In the genomic region with DNA sequence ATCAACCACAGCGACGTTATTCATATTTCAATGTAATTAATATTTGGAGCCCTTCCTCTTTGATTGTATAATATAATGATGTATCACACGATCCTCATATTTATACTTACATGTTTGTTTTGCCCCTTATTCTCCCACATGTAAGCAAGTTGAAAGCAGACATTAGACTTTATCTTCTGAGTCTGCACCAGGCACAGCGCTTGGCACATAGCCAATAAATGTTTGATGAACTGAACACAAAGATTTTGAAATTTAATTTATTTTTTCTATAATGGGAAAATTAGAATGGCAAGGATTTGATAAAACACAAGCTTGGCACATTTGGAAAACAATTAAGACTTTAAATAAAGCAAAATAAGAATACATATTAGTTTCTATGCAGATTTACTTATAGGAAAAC, we compare ENCODE assay signal across 22 cellular contexts.
"Had no signal": no experiment of that assay in that cellular context is flagged by ENCODE, and none has a peak within 500 bp of the region (broad histone marks: within the 10 kb centered on the region; RNA-seq: fewer than 3 reads in every experiment).

No MANE protein-coding gene starts in this region.

- H3K27ac ChIP-seq: SJSA1, SK-N-MC had no signal

- H3K27me3 ChIP-seq: SJSA1 had no signal

- FAIRE-seq: RCC 7860 had no signal

- H3K36me3 ChIP-seq: SJSA1 had no signal

- H3K9me3 ChIP-seq: SJSA1 had no signal

- H3K4me3 ChIP-seq: SJSA1, SK-N-MC had no signal

- DNase-seq: IMR-90, KBM-7, MV-4-11, NCI-H1048, NCI-H1105, NCI-H1417, NCI-H1436 treated with DMSO at 0.1 percent for 48 hours, NCI-H1694, NCI-H187 treated with DMSO at 0.1 percent for 48 hours, NCI-H2029 treated with DMSO at 0.1 percent for 48 hours, NCI-H2171 treated with DMSO at 0.1 percent for 48 hours, NCI-H345, NCI-H446 treated with DMSO at 0.1 percent for 48 hours, NCI-H510A treated with DMSO at 0.1 percent for 48 hours, NCI-H526, Right ventricle myocardium superior, RPMI8226, SIG-M5, T-helper 1 cell had no signal

- H3K4me1 ChIP-seq: SJSA1 had no signal
